12 cellular contexts compared by ENCODE assay signal in genomic region chr9:14311940-14312572, GRCh38. TPM values are rescaled to one million over a fixed set of nuclear protein-coding genes. Genes with fewer than 3 reads are reported as not detected.
DNase-seq lines count a peak whose midpoint lies in the region; ATAC-seq and TF ChIP-seq lines count a peak whose summit lies in the region.
"Had no signal": no experiment of that assay in that cellular context is flagged by ENCODE, and none has a peak within 500 bp of the region (broad histone marks: within the 10 kb centered on the region; RNA-seq: fewer than 3 reads in every experiment).

No MANE protein-coding gene starts in this region.

- H3K27me3 ChIP-seq in HUES6 (ENCODE audit: control insufficient read depth, insufficient read depth, low read length) (peaks cover 32% of the 10 kb centered on the region), mammary epithelial cell (ENCODE audit: insufficient read depth, low read length) (no peaks in the 10 kb centered on the region), layer of hippocampus (ENCODE audit: control insufficient read depth, insufficient read depth, low read length) (no peaks in the 10 kb centered on the region), stomach (peaks cover 0 to 44% (median 10%) of the 10 kb centered on the region in 3 donors)

- in situ Hi-C loops in mammary epithelial cell (cut with MboI; ENCODE audit: low sequenced_read_pairs in 2 of 2) (no loop called here), GM13976 (cut with MboI; ENCODE audit: low sequenced_read_pairs, unreplicated experiment) (no loop called here)

- peak overlapping the region; percentile 67 for H3K4me3 ChIP-seq in HUES6 (ENCODE audit: low read depth, low read length)
- H3K4me3 ChIP-seq in mammary epithelial cell (replicated peaks in 1 of 3; ENCODE audit: insufficient read depth in 1 of 3, low read depth in 2 of 3, low read length in 3 of 3), result peak overlapping the region; percentile 70 to 98 (median 95)
- H3K4me3 ChIP-seq in stomach, result peak overlapping the region; percentile 62 to 86 (median 76)

- peaks cover 68% of the 10 kb centered on the region for H3K79me2 ChIP-seq in mammary epithelial cell (ENCODE audit: insufficient read depth, low read length)

- no peak overlapping the region for H2AFZ ChIP-seq in mammary epithelial cell (ENCODE audit: low read depth, low read length)

- ATAC-seq in HG02623 (IDR thresholded peaks at IDR 0.05; ENCODE audit: unreplicated experiment) (no peak), HG03439 (IDR thresholded peaks at IDR 0.05; ENCODE audit: unreplicated experiment) (no peak)
- ATAC-seq in stimulated activated naive CD8-positive, alpha-beta T cell treated with anti-CD3 and anti-CD28 coated beads, Interleukin-15, amount 100 ng/mL, for 72 hours, result no peak

- no peaks in the 10 kb centered on the region for H3K9me3 Mint-ChIP-seq in stimulated activated naive CD8-positive, alpha-beta T cell treated with anti-CD3 and anti-CD28 coated beads, Interleukin-15, amount 100 ng/mL, for 72 hours
- H3K9me3 Mint-ChIP-seq: activated naive CD4-positive, alpha-beta T cell treated with anti-CD3 and anti-CD28 coated beads, Interleukin-2, amount 50 U/mL, for 24 hours; T-helper 1 cell treated with Interleukin-12 subunit alpha and Interleukin-12 subunit beta and Interleukin-4 antibody, amounts not matched to agents 30 μg/mL and 1 μg/mL, for 36 hours had no signal

- 1% methylated on average over 6 of the region's 6 CpGs for WGBS in mammary epithelial cell (ENCODE audit: low coverage, missing lambda C conversion rate)
- WGBS in stomach, 5 donors, result 13 to 29% (median 15%) methylated on average over 6 of the region's 6 CpGs

- intact Hi-C loops in mammary epithelial cell (cut with micrococcal nuclease), result loop anchor here (2.0 to 10.0 kb wide), 4 partner anchors 35 to 865 kb away; no protein-coding TSS in a partner anchor
- intact Hi-C loops in stomach (cut with DNase I; ENCODE audit: low total_unique reads), result no loop called here

- H3K27ac ChIP-seq in HUES6 (ENCODE audit: low read depth, low read length) (no peak overlapping the region), mammary epithelial cell (ENCODE audit: insufficient read depth, low read depth, low read length) (peak overlapping the region; percentile 95), layer of hippocampus (ENCODE audit: low read depth, low read length) (peak overlapping the region; percentile 86), stomach (peak overlapping the region; percentile 48 to 99 (median 98))

- TF ChIP-seq CTCF in mammary epithelial cell (conservative IDR thresholded peaks at IDR 0.05 in 1 of 2, IDR thresholded peaks at IDR 0.05 in 1 of 2; ENCODE audit: extremely low read depth in 1 of 2, insufficient read depth in 1 of 2, low read depth in 1 of 2, low read length in 2 of 2) (no peak), stomach (IDR thresholded peaks at IDR 0.05) (no peak), GM13976 (IDR thresholded peaks at IDR 0.05; ENCODE audit: borderline replicate concordance, control extremely low read depth, extremely low read depth, insufficient read depth, missing control alignments) (no peak)

- no peak overlapping the region for H3K4me3 Mint-ChIP-seq in stimulated activated naive CD8-positive, alpha-beta T cell treated with anti-CD3 and anti-CD28 coated beads, Interleukin-15, amount 100 ng/mL, for 72 hours
- H3K4me3 Mint-ChIP-seq: T-helper 1 cell treated with Interleukin-12 subunit alpha and Interleukin-12 subunit beta and Interleukin-4 antibody, amounts not matched to agents 30 μg/mL and 1 μg/mL, for 36 hours had no signal

- H3K9me3 ChIP-seq in HUES6 (ENCODE audit: control insufficient read depth, insufficient read depth, low read depth, low read length) (no peaks in the 10 kb centered on the region), mammary epithelial cell (replicated peaks; ENCODE audit: insufficient read depth, low read length) (no peaks in the 10 kb centered on the region), stomach (no peaks in the 10 kb centered on the region)

- dilution Hi-C loops in mammary epithelial cell (cut with HindIII; ENCODE audit: low sequenced_read_pairs), result loop anchor here (25.0 kb wide), 1 partner anchor 100 kb away; no protein-coding TSS in a partner anchor

- H3K4me1 Mint-ChIP-seq in stimulated activated naive CD8-positive, alpha-beta T cell treated with anti-CD3 and anti-CD28 coated beads, Interleukin-15, amount 100 ng/mL, for 72 hours, result peaks cover 35% of the 10 kb centered on the region

- no TSS peak for BruUV-seq in mammary epithelial cell (replicated peaks; lab: Mats Ljungman, UMichigan)

- TF ChIP-seq EP300 in stomach (IDR thresholded peaks at IDR 0.05), result no peak

- CTCF ChIA-PET in mammary epithelial cell (lab: Charles Lee; ENCODE audit: low non-redundant PET), result interaction anchor here (0.5 to 0.7 kb wide), 2 partner anchors 27 to 104 kb away, joined by 4 read pairs; no protein-coding TSS in a partner anchor

- no peak overlapping the region for H3K27ac Mint-ChIP-seq in stimulated activated naive CD8-positive, alpha-beta T cell treated with anti-CD3 and anti-CD28 coated beads, Interleukin-15, amount 100 ng/mL, for 72 hours
- H3K27ac Mint-ChIP-seq: activated naive CD4-positive, alpha-beta T cell treated with anti-CD3 and anti-CD28 coated beads, Interleukin-2, amount 50 U/mL, for 24 hours; T-helper 1 cell treated with Interleukin-12 subunit alpha and Interleukin-12 subunit beta and Interleukin-4 antibody, amounts not matched to agents 30 μg/mL and 1 μg/mL, for 36 hours had no signal

- H4K20me1 ChIP-seq in mammary epithelial cell (ENCODE audit: insufficient read depth, low read length), result no peaks in the 10 kb centered on the region

- H3K9ac ChIP-seq in HUES6 (ENCODE audit: low read length), result no peak overlapping the region
- H3K9ac ChIP-seq in mammary epithelial cell (ENCODE audit: insufficient read depth, low read length), result peak overlapping the region; percentile 100

- H3K4me2 ChIP-seq in mammary epithelial cell (ENCODE audit: insufficient read depth, low read depth, low read length), result peak overlapping the region; percentile 96

- H3K4me1 ChIP-seq in HUES6 (ENCODE audit: control insufficient read depth, insufficient read depth, low read length), result peaks cover 21% of the 10 kb centered on the region
- peaks cover 36% of the 10 kb centered on the region for H3K4me1 ChIP-seq in mammary epithelial cell (ENCODE audit: insufficient read depth, low read length)
- H3K4me1 ChIP-seq in stomach, result peaks cover 20 to 56% (median 33%) of the 10 kb centered on the region in 4 donors

- H3K36me3 ChIP-seq in HUES6 (ENCODE audit: control insufficient read depth, insufficient read depth, low read length), result no peaks in the 10 kb centered on the region
- H3K36me3 ChIP-seq in mammary epithelial cell (ENCODE audit: insufficient read depth, low read length), result no peaks in the 10 kb centered on the region
- peaks cover 2 to 4% (median 3%) of the 10 kb centered on the region in 4 donors for H3K36me3 ChIP-seq in stomach

- no peak for TF ChIP-seq POLR2A in stomach (IDR thresholded peaks at IDR 0.05)

- DNase-seq in mammary epithelial cell (peak; percentile 50), stomach (no peak), GM13976 (ENCODE audit: low spot score) (no peak)
- no peak for DNase-seq in stimulated activated naive CD8-positive, alpha-beta T cell treated with anti-CD3 and anti-CD28 coated beads, Interleukin-15, amount 100 ng/mL, for 72 hours
- DNase-seq: naive B cell, NCI-H1092 treated with DMSO at 0.1 percent for 48 hours had no signal

- H3K27me3 Mint-ChIP-seq in stimulated activated naive CD8-positive, alpha-beta T cell treated with anti-CD3 and anti-CD28 coated beads, Interleukin-15, amount 100 ng/mL, for 72 hours, result peaks cover 60% of the 10 kb centered on the region

RNA-seq across cellular contexts. Expression of gene NFIB, which starts 1.9 kb away (rescaled TPM):
- total RNA-seq in mammary epithelial cell (10 to 100 TPM; 64.3 to 96.9 TPM), stomach (100 to 1,000 TPM in 4 of 5 donors, 10 to 100 TPM in 1; 30.1 to 624 (median 148) TPM)
- polyA plus RNA-seq in mammary epithelial cell (37.4 TPM), stomach (1 to 10 TPM; 6.7 to 9.4 (median 7.7) TPM)
- polyA minus RNA-seq in mammary epithelial cell, result 360 TPM
